27 cellular contexts compared by ENCODE assay signal in the genomic region with DNA sequence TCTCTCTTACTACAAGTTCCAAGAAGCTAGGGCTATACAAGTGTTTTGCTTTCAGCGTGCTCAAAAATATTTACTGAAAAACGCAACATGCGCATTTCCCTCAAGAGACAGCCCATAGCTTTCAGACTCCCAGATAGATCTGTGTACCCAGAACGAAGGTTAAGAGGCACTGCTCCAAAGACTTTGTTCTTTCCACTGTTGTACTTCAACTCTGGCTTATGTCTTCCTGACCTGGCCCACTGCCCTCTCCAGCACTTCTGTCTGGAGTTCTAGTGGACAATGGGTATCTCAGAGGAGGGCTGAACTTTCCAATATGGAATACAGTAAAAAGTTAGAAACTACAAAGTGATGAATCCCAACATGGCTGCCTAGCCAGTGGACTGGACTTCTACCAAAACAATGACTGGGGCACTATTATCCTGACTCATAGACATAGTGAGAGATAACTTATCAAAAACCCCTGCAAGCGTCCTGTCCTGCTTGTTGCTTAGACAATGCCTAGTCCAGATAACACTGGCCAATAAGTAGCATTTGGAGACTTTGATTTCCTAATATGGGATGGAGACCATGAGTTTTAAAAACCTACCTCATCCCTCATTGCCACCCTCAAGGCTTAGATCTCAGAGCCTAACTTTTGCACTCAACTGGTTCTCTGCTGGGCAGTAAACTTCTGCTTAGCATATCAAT. TPM values are rescaled to one million over a fixed set of nuclear protein-coding genes. Genes with fewer than 3 reads are reported as not detected.
DNase-seq lines count a peak whose midpoint lies in the region; ATAC-seq, FAIRE-seq and TF ChIP-seq lines count a peak whose summit lies in the region.
"Had no signal": no experiment of that assay in that cellular context is flagged by ENCODE, and none has a peak within 500 bp of the region (broad histone marks: within the 10 kb centered on the region; RNA-seq: fewer than 3 reads in every experiment).

No MANE protein-coding gene starts in this region.

- TF ChIP-seq RAD21 in liver (IDR thresholded peaks at IDR 0.05) (peak in 1 of 2 donors; percentile 4), HepG2 (CRISPR knock-in tag; IDR thresholded peaks at IDR 0.05) (no peak), GM12878 (IDR thresholded peaks at IDR 0.05; ENCODE audit: insufficient read depth, low read depth, low read length) (no peak)

- no peak for ATAC-seq in HepG2
- peak; percentile 31; the same call in 1 of the 3 replicates for ATAC-seq in GM12878
- ATAC-seq: SK-N-SH treated with all-trans-retinoic acid at 6 μM for 48 hours had no signal

- SMC1A ChIA-PET in GM12878 (lab: Charles Lee; ENCODE audit: uncharacterized antibody, unreplicated experiment) = interaction anchor here (0.7 to 1.7 kb wide), 2 partner anchors 12 to 120 kb away, joined by 3 to 6 read pairs; no protein-coding TSS in a partner anchor

- H3K9ac ChIP-seq in liver (ENCODE audit: low read depth in 1 of 2, low read length in 2 of 2) (no peak overlapping the region), HepG2 (ENCODE audit: insufficient read depth, low read depth, low read length) (no peak overlapping the region), GM12878 (ENCODE audit: control insufficient read depth, insufficient read depth, low read length) (no peak overlapping the region)

- H2AFZ ChIP-seq in HepG2 (ENCODE audit: low read length) = no peak overlapping the region
- no peak overlapping the region for H2AFZ ChIP-seq in GM12878 (ENCODE audit: control insufficient read depth, low read depth, low read length)

- TF ChIP-seq CTCF in liver (IDR thresholded peaks at IDR 0.05; ENCODE audit: low read depth, low read length, missing input control) = no peak
- TF ChIP-seq CTCF in HepG2 (CRISPR knock-in tag; IDR thresholded peaks at IDR 0.05) = no peak
- no peak for TF ChIP-seq CTCF in GM12878 (IDR thresholded peaks at IDR 0.05 in 2 of 3, conservative IDR thresholded peaks at IDR 0.05 in 1 of 3; ENCODE audit: control insufficient read depth in 2 of 3, extremely low read depth in 1 of 3, insufficient read depth in 1 of 3, low read depth in 3 of 3, low read length in 3 of 3)

- H3K9me3 ChIP-seq in liver (ENCODE audit: control insufficient read depth in 4 of 4, low read length in 3 of 4) (no peaks in the 10 kb centered on the region), HepG2 (ENCODE audit: low read length) (no peaks in the 10 kb centered on the region), GM12878 (replicated peaks; ENCODE audit: control insufficient read depth, insufficient read depth, low read length) (no peaks in the 10 kb centered on the region)
- H3K9me3 ChIP-seq: thyroid gland had no signal

- POLR2A ChIA-PET in HepG2 (lab: Yijun Ruan, JAX) = no interaction called here
- POLR2A ChIA-PET in GM12878 (lab: Charles Lee) = no interaction called here

- no peak overlapping the region for H3K4me3 ChIP-seq in liver (ENCODE audit: low read depth in 1 of 3, low read length in 3 of 3)
- no peak overlapping the region for H3K4me3 ChIP-seq in HepG2 (replicated peaks in 1 of 3; ENCODE audit: insufficient read depth in 1 of 3, low read depth in 2 of 3, low read length in 3 of 3)
- H3K4me3 ChIP-seq in GM12878 = no peak overlapping the region
- H3K4me3 ChIP-seq: dorsolateral prefrontal cortex, lung, thyroid gland had no signal

- H4K20me1 ChIP-seq in HepG2 (ENCODE audit: insufficient read depth, low read length) (peaks cover 48% of the 10 kb centered on the region), GM12878 (ENCODE audit: control insufficient read depth, insufficient read depth) (no peaks in the 10 kb centered on the region)

- RAD21 ChIA-PET in GM12878 (lab: Charles Lee; ENCODE audit: unreplicated experiment) = no interaction called here

- CTCF ChIA-PET in HepG2 (lab: Yijun Ruan, JAX; ENCODE audit: low intra/inter-chr PET ratio, low total read pairs) (no interaction called here), GM12878 (lab: Yijun Ruan, JAX) (interaction anchor here (0.9 kb wide), 1 partner anchor 17 kb away, joined by 3 read pairs; no protein-coding TSS in a partner anchor)

- H3K79me2 ChIP-seq in HepG2 (ENCODE audit: insufficient read depth, low read length) = peaks cover 89% of the 10 kb centered on the region
- peaks cover 77% of the 10 kb centered on the region for H3K79me2 ChIP-seq in GM12878 (ENCODE audit: control insufficient read depth, insufficient read depth, low read length)

- no peak for TF ChIP-seq EP300 in HepG2 (IDR thresholded peaks at IDR 0.05; ENCODE audit: low read depth in 2 of 2, low read length in 2 of 2)
- no peak for TF ChIP-seq EP300 in HepG2 (CRISPR knock-in tag; IDR thresholded peaks at IDR 0.05; ENCODE audit: borderline replicate concordance)
- no peak for TF ChIP-seq EP300 in GM12878 (IDR thresholded peaks at IDR 0.05; ENCODE audit: borderline replicate concordance in 1 of 2, control insufficient read depth in 1 of 2, low read depth in 2 of 2, low read length in 2 of 2)

- 56% methylated on average over 5 of the region's 5 CpGs for WGBS in liver
- WGBS in HepG2 (ENCODE audit: low lambda C conversion rate) = 94% methylated on average over 5 of the region's 5 CpGs
- 99% methylated on average over 5 of the region's 5 CpGs for WGBS in GM12878 (ENCODE audit: insufficient coverage, insufficient replicate concordance, low lambda C conversion rate, missing lambda C conversion rate)

- in situ Hi-C loops in HepG2 (cut with HindIII; ENCODE audit: extremely low pct_ligation_motif_present, low pct_unique_long_range_greater_than_20kb) (no loop called here), GM12878 (cut with MboI) (no loop called here)

- no peak for TF ChIP-seq POLR2A in HepG2 (IDR thresholded peaks at IDR 0.05; ENCODE audit: insufficient read depth in 1 of 2, low read depth in 2 of 2, low read length in 2 of 2)
- TF ChIP-seq POLR2A in GM12878 (IDR thresholded peaks at IDR 0.05; ENCODE audit: low read depth, low read length) = no peak

- H3K27me3 ChIP-seq in liver (ENCODE audit: control insufficient read depth in 4 of 4, insufficient read depth in 4 of 4, low read length in 3 of 4) = no peaks in the 10 kb centered on the region
- no peaks in the 10 kb centered on the region for H3K27me3 ChIP-seq in HepG2 (ENCODE audit: control insufficient read depth in 1 of 2, insufficient read depth in 2 of 2, low read length in 2 of 2)
- no peaks in the 10 kb centered on the region for H3K27me3 ChIP-seq in GM12878 (replicated peaks in 1 of 2; ENCODE audit: control insufficient read depth in 2 of 2, insufficient read depth in 2 of 2, low read length in 1 of 2)
- H3K27me3 ChIP-seq: dorsolateral prefrontal cortex, thyroid gland had no signal

- H3K4me2 ChIP-seq in HepG2 (ENCODE audit: low read depth, low read length) = no peak overlapping the region
- no peak overlapping the region for H3K4me2 ChIP-seq in GM12878 (ENCODE audit: control insufficient read depth, insufficient read depth)

- intact Hi-C loops in HepG2 (cut with micrococcal nuclease; ENCODE audit: unreplicated experiment) (no loop called here), GM12878 (cut with micrococcal nuclease; ENCODE audit: unreplicated experiment) (no loop called here)

- H3K36me3 ChIP-seq in liver (ENCODE audit: control insufficient read depth in 4 of 4, insufficient read depth in 3 of 4, low read depth in 1 of 4, low read length in 3 of 4) (no peaks in the 10 kb centered on the region), HepG2 (replicated peaks in 1 of 2; ENCODE audit: control insufficient read depth in 1 of 2, insufficient read depth in 2 of 2, low read length in 2 of 2) (peaks cover 2 to 3% of the 10 kb centered on the region in 2 experiments; a peak in 1 of 5 replicates), GM12878 (ENCODE audit: control insufficient read depth in 2 of 2, insufficient read depth in 2 of 2, low read length in 1 of 2) (no peaks in the 10 kb centered on the region; a peak in 3 of 4 replicates)
- H3K36me3 ChIP-seq: thyroid gland had no signal

- no TSS peak for BruUV-seq in HepG2 (replicated peaks; lab: Mats Ljungman, UMichigan)
- BruUV-seq in GM12878 (replicated peaks; lab: Mats Ljungman, UMichigan) = TSS peak; percentile 27

- no peak overlapping the region for H3K27ac ChIP-seq in liver (ENCODE audit: low read depth in 1 of 2, low read length in 2 of 2)
- no peak overlapping the region for H3K27ac ChIP-seq in HepG2 (ENCODE audit: extremely low read length, insufficient read depth, low read length)
- H3K27ac ChIP-seq in GM12878 (ENCODE audit: control insufficient read depth, insufficient read depth) = no peak overlapping the region
- H3K27ac ChIP-seq: dorsolateral prefrontal cortex, thyroid gland had no signal

- FAIRE-seq in HepG2 (lab: Jason Lieb, UNC) = no peak
- no peak for FAIRE-seq in GM12878 (lab: Jason Lieb, UNC)
- FAIRE-seq: frontal cortex, GM19239 had no signal

- DNase-seq in HepG2 (ENCODE audit: low spot score) = no peak
- DNase-seq in GM12878 (ENCODE audit: low read depth, low spot score) = no peak
- peak; percentile 21 for DNase-seq in iris pigment epithelial cell (ENCODE audit: low read depth)
- no peak for DNase-seq in GM03348 (ENCODE audit: low spot score)
- no peak for DNase-seq in activated effector memory CD4-positive, alpha-beta T cell treated with Interleukin-2 at 50 U/mL for 16 hours
- DNase-seq in activated T-cell treated with anti-CD3 and anti-CD28 coated beads, Interleukin-2, amount 50 U/mL, for 48 hours = no peak
- DNase-seq in activated CD8-positive, alpha-beta memory T cell treated with anti-CD3 and anti-CD28 coated beads for 24 hours = no peak
- DNase-seq: activated CD4-positive, alpha-beta memory T cell treated with anti-CD3 and anti-CD28 coated beads for 36 hours; activated naive CD4-positive, alpha-beta T cell treated with Interleukin-2 at 50 U/mL for 16 hours; anterior cingulate cortex; central memory CD4-positive, alpha-beta T cell; DND-41; dorsolateral prefrontal cortex; hypothalamus; islet precursor cell; KBM-7; NCI-H1436; NCI-H524; stimulated activated CD4-positive, alpha-beta T cell treated with anti-CD3 and anti-CD28 coated beads, Interleukin-12 subunit alpha, Interleukin-12 subunit beta, amount 100 ng/mL, for 4 hours; stimulated activated CD4-positive, alpha-beta T cell treated with anti-CD3 and anti-CD28 coated beads, Interleukin-4, amount 100 ng/mL, for 4 hours; thyroid gland had no signal

- H3K4me1 ChIP-seq in liver (ENCODE audit: control insufficient read depth in 4 of 4, insufficient read depth in 4 of 4, low read length in 3 of 4) = peaks cover 0 to 6% (median 3%) of the 10 kb centered on the region in 4 donors
- peaks cover 40% of the 10 kb centered on the region for H3K4me1 ChIP-seq in HepG2 (ENCODE audit: insufficient read depth, low read length)
- peaks cover 4% of the 10 kb centered on the region for H3K4me1 ChIP-seq in GM12878 (ENCODE audit: control insufficient read depth, insufficient read depth, low read length)
- H3K4me1 ChIP-seq: thyroid gland had no signal

RNA-seq across cellular contexts. Expression of gene ADAR, which starts 8.8 kb away (rescaled TPM):
- total RNA-seq in liver = 10 to 100 TPM; 51.1 to 76.1 TPM
- 10 to 100 TPM; 39.3 to 51.1 TPM for polyA plus RNA-seq in liver
- total RNA-seq in HepG2 (2016; rRNA removed; fragmentation: Illumina TruSeq; extraction: Trizol) = 70.8 and 94.6 TPM in 2 replicates
- total RNA-seq in HepG2 (2016; cell fraction: cytosol; rRNA removed; fragmentation: Illumina TruSeq; extraction: Trizol; ENCODE audit: low read depth) = 9.0 and 11.2 TPM in 2 replicates
- total RNA-seq in HepG2 (2016; cell fraction: insoluble cytoplasmic fraction; rRNA removed; fragmentation: Illumina TruSeq; extraction: Trizol) = 68.0 and 86.8 TPM in 2 replicates
- 39.0 and 39.7 TPM in 2 replicates for total RNA-seq in HepG2 (2016; cell fraction: membrane; rRNA removed; fragmentation: Illumina TruSeq; extraction: Trizol)
- 58.4 and 70.1 TPM in 2 replicates for total RNA-seq in HepG2 (2016; cell fraction: nucleus; rRNA removed; fragmentation: Illumina TruSeq; extraction: Trizol)
- 78.6 and 86.2 TPM in 2 replicates for polyA plus RNA-seq in HepG2 (2011; rRNA removed)
- polyA plus RNA-seq in HepG2 (2011; cell fraction: cytosol; rRNA removed) = 50.2 and 58.9 TPM in 2 replicates
- polyA plus RNA-seq in HepG2 (2011; cell fraction: nucleus; rRNA removed) = 99.9 and 117 TPM in 2 replicates
- polyA plus RNA-seq in HepG2 (2012) = 46.2 and 48.4 TPM in 2 replicates
- polyA plus RNA-seq in HepG2 (2016; cell fraction: cytosol; fragmentation: Illumina TruSeq; extraction: Trizol; ENCODE audit: low read depth) = 2.9 and 3.4 TPM in 2 replicates
- 65.0 and 73.2 TPM in 2 replicates for polyA plus RNA-seq in HepG2 (2016; cell fraction: insoluble cytoplasmic fraction; fragmentation: Illumina TruSeq; extraction: Trizol; ENCODE audit: low read depth)
- polyA plus RNA-seq in HepG2 (2016; cell fraction: membrane; fragmentation: Illumina TruSeq; extraction: Trizol; ENCODE audit: low read depth) = 14.8 and 16.7 TPM in 2 replicates
- 73.4 and 80.3 TPM in 2 replicates for polyA plus RNA-seq in HepG2 (2016; cell fraction: nucleus; fragmentation: Illumina TruSeq; extraction: Trizol; ENCODE audit: insufficient read depth, low read depth)
- polyA minus RNA-seq in HepG2 (2011; rRNA and poly(A)+ RNA removed; ENCODE audit: low replicate concordance) = 183 and 405 TPM in 2 replicates
- 60.8 and 69.1 TPM in 2 replicates for polyA minus RNA-seq in HepG2 (2011; cell fraction: cytosol; rRNA and poly(A)+ RNA removed)
- polyA minus RNA-seq in HepG2 (2011; cell fraction: nucleus; rRNA and poly(A)+ RNA removed) = 94.0 and 140 TPM in 2 replicates
- total RNA-seq in GM12878 (2013; cell fraction: nucleolus; rRNA removed) = 255 and 274 TPM in 2 replicates
- 177 and 189 TPM in 2 replicates for total RNA-seq in GM12878 (2014; rRNA removed)
- total RNA-seq in GM12878 (2014; rRNA removed; fragmentation: Illumina TruSeq; extraction: Trizol) = 174 and 179 TPM in 2 replicates
- 283 and 292 TPM in 2 replicates for total RNA-seq in GM12878 (2021)
- polyA plus RNA-seq in GM12878 (2011; ENCODE audit: low read depth) = 115 TPM
- 369 and 413 TPM in 2 replicates for polyA plus RNA-seq in GM12878 (2011; rRNA removed)
- polyA plus RNA-seq in GM12878 (2011; cell fraction: cytosol; rRNA removed) = 278 and 279 TPM in 2 replicates
- polyA plus RNA-seq in GM12878 (2011; cell fraction: nucleus; rRNA removed) = 453 and 565 TPM in 2 replicates
- 132 and 134 TPM in 2 replicates for polyA plus RNA-seq in GM12878 (2012)
- 213 and 235 TPM in 2 replicates for polyA plus RNA-seq in GM12878 (2014; fragmentation: Illumina TruSeq; extraction: Trizol)
- 100 to 1,000 TPM in 1 of 2 experiments, 10 to 100 TPM in 1; 55.5 to 105 TPM for polyA plus RNA-seq in GM12878 (2014; fragmentation: Nextera tagmentation; extraction: Ambion mirVana)
- 172 and 180 TPM in 2 replicates for polyA plus RNA-seq in GM12878 (2014; rRNA removed)
- 100 to 1,000 TPM; 160 to 169 TPM for polyA plus RNA-seq in GM12878 (2016; fragmentation: Nextera tagmentation; extraction: Ambion mirVana)
- 717 and 718 TPM in 2 replicates for polyA minus RNA-seq in GM12878 (2011; rRNA and poly(A)+ RNA removed)
- 130 and 154 TPM in 2 replicates for polyA minus RNA-seq in GM12878 (2011; cell fraction: cytosol; rRNA and poly(A)+ RNA removed)
- 221 and 272 TPM in 2 replicates for polyA minus RNA-seq in GM12878 (2011; cell fraction: nucleus; rRNA and poly(A)+ RNA removed)

RNA-seq across cellular contexts. Expression of gene CHRNB2, which starts 49.2 kb away (rescaled TPM):
- under 1 TPM in 1 of 2 donors, not detected in 1; under 0.01 TPM for total RNA-seq in liver
- under 1 TPM; 0.01 to 0.06 TPM for polyA plus RNA-seq in liver
- total RNA-seq in HepG2 (2016; rRNA removed; fragmentation: Illumina TruSeq; extraction: Trizol) = 0.07 TPM in 1 of 2 replicates, not detected in the other
- total RNA-seq in HepG2 (2016; cell fraction: cytosol; rRNA removed; fragmentation: Illumina TruSeq; extraction: Trizol; ENCODE audit: low read depth) = not detected in 2 replicates
- 0.06 TPM in 1 of 2 replicates, not detected in the other for total RNA-seq in HepG2 (2016; cell fraction: insoluble cytoplasmic fraction; rRNA removed; fragmentation: Illumina TruSeq; extraction: Trizol)
- not detected in 2 replicates for total RNA-seq in HepG2 (2016; cell fraction: membrane; rRNA removed; fragmentation: Illumina TruSeq; extraction: Trizol)
- 0.19 TPM in 1 of 2 replicates, not detected in the other for total RNA-seq in HepG2 (2016; cell fraction: nucleus; rRNA removed; fragmentation: Illumina TruSeq; extraction: Trizol)
- polyA plus RNA-seq in HepG2 (2011; rRNA removed) = 0.03 and 0.07 TPM in 2 replicates
- 0.01 TPM in 1 of 2 replicates, not detected in the other for polyA plus RNA-seq in HepG2 (2011; cell fraction: cytosol; rRNA removed)
- 0.07 and 0.18 TPM in 2 replicates for polyA plus RNA-seq in HepG2 (2011; cell fraction: nucleus; rRNA removed)
- 0.04 and 0.07 TPM in 2 replicates for polyA plus RNA-seq in HepG2 (2012)
- polyA plus RNA-seq in HepG2 (2016; cell fraction: cytosol; fragmentation: Illumina TruSeq; extraction: Trizol; ENCODE audit: low read depth) = not detected in 2 replicates
- not detected in 2 replicates for polyA plus RNA-seq in HepG2 (2016; cell fraction: insoluble cytoplasmic fraction; fragmentation: Illumina TruSeq; extraction: Trizol; ENCODE audit: low read depth)
- polyA plus RNA-seq in HepG2 (2016; cell fraction: membrane; fragmentation: Illumina TruSeq; extraction: Trizol; ENCODE audit: low read depth) = not detected in 2 replicates
- 0.26 TPM in 1 of 2 replicates, not detected in the other for polyA plus RNA-seq in HepG2 (2016; cell fraction: nucleus; fragmentation: Illumina TruSeq; extraction: Trizol; ENCODE audit: insufficient read depth, low read depth)
- polyA minus RNA-seq in HepG2 (2011; rRNA and poly(A)+ RNA removed; ENCODE audit: low replicate concordance) = 0.21 and 0.24 TPM in 2 replicates
- polyA minus RNA-seq in HepG2 (2011; cell fraction: cytosol; rRNA and poly(A)+ RNA removed) = not detected in 2 replicates
- polyA minus RNA-seq in HepG2 (2011; cell fraction: nucleus; rRNA and poly(A)+ RNA removed) = 0.12 and 0.13 TPM in 2 replicates
- total RNA-seq in GM12878 (2013; cell fraction: nucleolus; rRNA removed) = 0.07 and 0.08 TPM in 2 replicates
- not detected in 2 replicates for total RNA-seq in GM12878 (2014; rRNA removed)
- total RNA-seq in GM12878 (2014; rRNA removed; fragmentation: Illumina TruSeq; extraction: Trizol) = not detected in 2 replicates
- 0.03 TPM in 1 of 2 replicates, not detected in the other for total RNA-seq in GM12878 (2021)
- 0.10 TPM for polyA plus RNA-seq in GM12878 (2011; ENCODE audit: low read depth)
- polyA plus RNA-seq in GM12878 (2011; rRNA removed) = not detected in 2 replicates
- 0.02 TPM in 1 of 2 replicates, not detected in the other for polyA plus RNA-seq in GM12878 (2011; cell fraction: cytosol; rRNA removed)
- polyA plus RNA-seq in GM12878 (2011; cell fraction: nucleus; rRNA removed) = 0.04 and 0.07 TPM in 2 replicates
- polyA plus RNA-seq in GM12878 (2012) = 0.08 and 0.10 TPM in 2 replicates
- 0.03 TPM in 1 of 2 replicates, not detected in the other for polyA plus RNA-seq in GM12878 (2014; fragmentation: Illumina TruSeq; extraction: Trizol)
- not detected for polyA plus RNA-seq in GM12878 (2014; fragmentation: Nextera tagmentation; extraction: Ambion mirVana)
- polyA plus RNA-seq in GM12878 (2014; rRNA removed) = 0.01 and 0.04 TPM in 2 replicates
- under 1 TPM in 1 of 2 experiments, not detected in 1; 0.11 TPM for polyA plus RNA-seq in GM12878 (2016; fragmentation: Nextera tagmentation; extraction: Ambion mirVana)
- polyA minus RNA-seq in GM12878 (2011; rRNA and poly(A)+ RNA removed) = 0.80 TPM in 1 of 2 replicates, not detected in the other
- not detected in 2 replicates for polyA minus RNA-seq in GM12878 (2011; cell fraction: cytosol; rRNA and poly(A)+ RNA removed)
- not detected in 2 replicates for polyA minus RNA-seq in GM12878 (2011; cell fraction: nucleus; rRNA and poly(A)+ RNA removed)
- total RNA-seq: activated CD4-positive, alpha-beta memory T cell treated with anti-CD3 and anti-CD28 coated beads for 36 hours; epithelial cell of proximal tubule had no signal

RNA-seq across cellular contexts. Expression of gene UBE2Q1, which starts 58.3 kb away (rescaled TPM):
- 10 to 100 TPM in 1 of 2 donors, 1 to 10 TPM in 1; 8.2 to 18.7 TPM for total RNA-seq in liver
- 10 to 100 TPM in 1 of 2 donors, 1 to 10 TPM in 1; 9.8 to 22.0 TPM for polyA plus RNA-seq in liver
- 37.9 and 41.7 TPM in 2 replicates for total RNA-seq in HepG2 (2016; rRNA removed; fragmentation: Illumina TruSeq; extraction: Trizol)
- total RNA-seq in HepG2 (2016; cell fraction: cytosol; rRNA removed; fragmentation: Illumina TruSeq; extraction: Trizol; ENCODE audit: low read depth) = 25.3 and 28.6 TPM in 2 replicates
- 30.4 and 39.8 TPM in 2 replicates for total RNA-seq in HepG2 (2016; cell fraction: insoluble cytoplasmic fraction; rRNA removed; fragmentation: Illumina TruSeq; extraction: Trizol)
- total RNA-seq in HepG2 (2016; cell fraction: membrane; rRNA removed; fragmentation: Illumina TruSeq; extraction: Trizol) = 62.1 and 67.2 TPM in 2 replicates
- total RNA-seq in HepG2 (2016; cell fraction: nucleus; rRNA removed; fragmentation: Illumina TruSeq; extraction: Trizol) = 22.1 and 39.3 TPM in 2 replicates
- polyA plus RNA-seq in HepG2 (2011; rRNA removed) = 11.7 and 12.0 TPM in 2 replicates
- polyA plus RNA-seq in HepG2 (2011; cell fraction: cytosol; rRNA removed) = 8.0 and 9.6 TPM in 2 replicates
- polyA plus RNA-seq in HepG2 (2011; cell fraction: nucleus; rRNA removed) = 14.6 and 16.1 TPM in 2 replicates
- 38.7 and 55.5 TPM in 2 replicates for polyA plus RNA-seq in HepG2 (2012)
- 54.7 and 56.1 TPM in 2 replicates for polyA plus RNA-seq in HepG2 (2016; cell fraction: cytosol; fragmentation: Illumina TruSeq; extraction: Trizol; ENCODE audit: low read depth)
- 55.4 and 68.5 TPM in 2 replicates for polyA plus RNA-seq in HepG2 (2016; cell fraction: insoluble cytoplasmic fraction; fragmentation: Illumina TruSeq; extraction: Trizol; ENCODE audit: low read depth)
- 93.4 and 96.6 TPM in 2 replicates for polyA plus RNA-seq in HepG2 (2016; cell fraction: membrane; fragmentation: Illumina TruSeq; extraction: Trizol; ENCODE audit: low read depth)
- polyA plus RNA-seq in HepG2 (2016; cell fraction: nucleus; fragmentation: Illumina TruSeq; extraction: Trizol; ENCODE audit: insufficient read depth, low read depth) = 82.9 and 88.0 TPM in 2 replicates
- 7.3 and 19.3 TPM in 2 replicates for polyA minus RNA-seq in HepG2 (2011; rRNA and poly(A)+ RNA removed; ENCODE audit: low replicate concordance)
- polyA minus RNA-seq in HepG2 (2011; cell fraction: cytosol; rRNA and poly(A)+ RNA removed) = 8.6 and 10.4 TPM in 2 replicates
- polyA minus RNA-seq in HepG2 (2011; cell fraction: nucleus; rRNA and poly(A)+ RNA removed) = 10.8 and 15.2 TPM in 2 replicates
- 23.0 and 26.0 TPM in 2 replicates for total RNA-seq in GM12878 (2013; cell fraction: nucleolus; rRNA removed)
- total RNA-seq in GM12878 (2014; rRNA removed) = 30.3 and 33.6 TPM in 2 replicates
- 34.8 and 40.0 TPM in 2 replicates for total RNA-seq in GM12878 (2014; rRNA removed; fragmentation: Illumina TruSeq; extraction: Trizol)
- total RNA-seq in GM12878 (2021) = 79.1 and 82.6 TPM in 2 replicates
- 151 TPM for polyA plus RNA-seq in GM12878 (2011; ENCODE audit: low read depth)
- 23.5 and 25.1 TPM in 2 replicates for polyA plus RNA-seq in GM12878 (2011; rRNA removed)
- 14.7 and 17.2 TPM in 2 replicates for polyA plus RNA-seq in GM12878 (2011; cell fraction: cytosol; rRNA removed)
- 35.1 and 39.0 TPM in 2 replicates for polyA plus RNA-seq in GM12878 (2011; cell fraction: nucleus; rRNA removed)
- polyA plus RNA-seq in GM12878 (2012) = 48.0 and 59.0 TPM in 2 replicates
- 63.9 and 75.3 TPM in 2 replicates for polyA plus RNA-seq in GM12878 (2014; fragmentation: Illumina TruSeq; extraction: Trizol)
- polyA plus RNA-seq in GM12878 (2014; fragmentation: Nextera tagmentation; extraction: Ambion mirVana) = 10 to 100 TPM; 11.0 to 20.3 TPM
- polyA plus RNA-seq in GM12878 (2014; rRNA removed) = 24.7 and 27.0 TPM in 2 replicates
- polyA plus RNA-seq in GM12878 (2016; fragmentation: Nextera tagmentation; extraction: Ambion mirVana) = 1 to 10 TPM; 3.9 to 4.3 TPM
- polyA minus RNA-seq in GM12878 (2011; rRNA and poly(A)+ RNA removed) = 16.3 and 17.7 TPM in 2 replicates
- polyA minus RNA-seq in GM12878 (2011; cell fraction: cytosol; rRNA and poly(A)+ RNA removed) = 14.3 and 20.0 TPM in 2 replicates
- 20.2 and 20.4 TPM in 2 replicates for polyA minus RNA-seq in GM12878 (2011; cell fraction: nucleus; rRNA and poly(A)+ RNA removed)
